Comparison of ENCODE assay signal across 18 cellular contexts in genomic region chr16:78118469-78119025, GRCh38. TPM values are rescaled to one million over a fixed set of nuclear protein-coding genes. Genes with fewer than 3 reads are reported as not detected.
DNase-seq lines count a peak whose midpoint lies in the region; ATAC-seq, FAIRE-seq and TF ChIP-seq lines count a peak whose summit lies in the region.
"Had no signal": no experiment of that assay in that cellular context is flagged by ENCODE, and none has a peak within 500 bp of the region (broad histone marks: within the 10 kb centered on the region; RNA-seq: fewer than 3 reads in every experiment).

No MANE protein-coding gene starts in this region.

- H3K4me3 Mint-ChIP-seq in nephron progenitor cell = no peak overlapping the region
- H3K4me3 Mint-ChIP-seq: CD4-positive, alpha-beta memory T cell; GM23338; H9 had no signal

- intact Hi-C loops in HepG2 (cut with micrococcal nuclease; ENCODE audit: unreplicated experiment) = no loop called here

- H3K4me1 Mint-ChIP-seq in nephron progenitor cell = peaks cover 35% of the 10 kb centered on the region

- no peak for TF ChIP-seq EP300 in HepG2 (IDR thresholded peaks at IDR 0.05; ENCODE audit: low read depth in 2 of 2, low read length in 2 of 2)
- TF ChIP-seq EP300 in HepG2 (CRISPR knock-in tag; IDR thresholded peaks at IDR 0.05; ENCODE audit: borderline replicate concordance) = no peak

- WGBS in HepG2 (ENCODE audit: low lambda C conversion rate) = 44% methylated on average over 4 of the region's 4 CpGs

- peaks cover 3% of the 10 kb centered on the region for H3K27me3 Mint-ChIP-seq in nephron progenitor cell (ENCODE audit: low read depth, poor library complexity)
- H3K27me3 Mint-ChIP-seq: CD4-positive, alpha-beta memory T cell had no signal

- CTCF ChIA-PET in HepG2 (lab: Yijun Ruan, JAX; ENCODE audit: low intra/inter-chr PET ratio, low total read pairs) = no interaction called here

- in situ Hi-C loops in HepG2 (cut with HindIII; ENCODE audit: extremely low pct_ligation_motif_present, low pct_unique_long_range_greater_than_20kb) = loop anchor here (25.0 kb wide), 1 partner anchor 644 kb away; no protein-coding TSS in a partner anchor

- no peaks in the 10 kb centered on the region for H3K9me3 ChIP-seq in HepG2 (ENCODE audit: low read length)

- H3K36me3 Mint-ChIP-seq in nephron progenitor cell (ENCODE audit: low read depth) = peaks cover 62% of the 10 kb centered on the region

- TF ChIP-seq CTCF in HepG2 (CRISPR knock-in tag; IDR thresholded peaks at IDR 0.05) (no peak), nephron progenitor cell (IDR thresholded peaks at IDR 0.05) (no peak)

- H3K4me3 ChIP-seq in HepG2 (replicated peaks in 1 of 3; ENCODE audit: insufficient read depth in 1 of 3, low read depth in 2 of 3, low read length in 3 of 3) = no peak overlapping the region
- H3K4me3 ChIP-seq: GM12878, GM23338 had no signal

- TF ChIP-seq RAD21 in HepG2 (CRISPR knock-in tag; IDR thresholded peaks at IDR 0.05) = no peak

- POLR2A ChIA-PET in HepG2 (lab: Yijun Ruan, JAX) = interaction anchor here (0.7 kb wide), 1 partner anchor 20 kb away, joined by 3 read pairs; the partner anchor contains the start of gene WWOX

- DNase-seq in DMS53 (lab: John Stamatoyannopoulos, UW) (peak; percentile 18), DMS53 treated with DMSO at 0.1 percent for 48 hours (lab: John Stamatoyannopoulos, UW; ENCODE audit: unreplicated experiment) (peak; percentile 9), HepG2 (ENCODE audit: low spot score) (no peak), nephron progenitor cell (no peak), epidermal melanocyte (ENCODE audit: insufficient read length, low spot score) (no peak)
- DNase-seq in activated CD4-positive, alpha-beta T cell treated with anti-CD3 and anti-CD28 coated beads, Interleukin-2, amount 50 U/mL, for 1 hour = no peak
- DNase-seq: C1 segment of cervical spinal cord; Calu3; CD4-positive, alpha-beta memory T cell; COR-L47; DMS79; EL; GDM1; H9 had no signal

- peak; percentile 41; the same call in 2 of the 3 replicates for ATAC-seq in HepG2
- ATAC-seq: GM12878, GM23338, HCT116 had no signal

- peaks cover 28% of the 10 kb centered on the region for H3K4me1 ChIP-seq in HepG2 (ENCODE audit: insufficient read depth, low read length)

- no peak overlapping the region for H2AFZ ChIP-seq in HepG2 (ENCODE audit: low read length)
- H2AFZ ChIP-seq: GM23338 had no signal

- no peak overlapping the region for H3K9ac ChIP-seq in HepG2 (ENCODE audit: insufficient read depth, low read depth, low read length)

- no TSS peak for BruUV-seq in HepG2 (replicated peaks; lab: Mats Ljungman, UMichigan)

- H3K79me2 ChIP-seq in HepG2 (ENCODE audit: insufficient read depth, low read length) = no peaks in the 10 kb centered on the region

- H3K27me3 ChIP-seq in HepG2 (ENCODE audit: control insufficient read depth in 1 of 2, insufficient read depth in 2 of 2, low read length in 2 of 2) = no peaks in the 10 kb centered on the region

- no peak for TF ChIP-seq POLR2A in HepG2 (IDR thresholded peaks at IDR 0.05; ENCODE audit: insufficient read depth in 1 of 2, low read depth in 2 of 2, low read length in 2 of 2)

- no peak overlapping the region for H3K4me2 ChIP-seq in HepG2 (ENCODE audit: low read depth, low read length)
- H3K4me2 ChIP-seq: GM23338 had no signal

- no peak for FAIRE-seq in HepG2 (lab: Jason Lieb, UNC)
- FAIRE-seq: GM12878, GM19239 had no signal

- H3K27ac ChIP-seq in HepG2 (ENCODE audit: extremely low read length, insufficient read depth, low read length) = peak overlapping the region; percentile 16

- H4K20me1 ChIP-seq in HepG2 (ENCODE audit: insufficient read depth, low read length) = no peaks in the 10 kb centered on the region

- H3K36me3 ChIP-seq in HepG2 (replicated peaks in 1 of 2; ENCODE audit: control insufficient read depth in 1 of 2, insufficient read depth in 2 of 2, low read length in 2 of 2) = peaks cover 9 to 38% of the 10 kb centered on the region in 2 experiments

- H3K9me3 Mint-ChIP-seq in nephron progenitor cell = no peaks in the 10 kb centered on the region
- H3K9me3 Mint-ChIP-seq: CD4-positive, alpha-beta memory T cell; GM23338; H9 had no signal

- peak overlapping the region; percentile 67 for H3K27ac Mint-ChIP-seq in nephron progenitor cell
- H3K27ac Mint-ChIP-seq: GM23338 had no signal

TF ChIP-seq in HepG2, 621 proteins besides CTCF, POLR2A, EP300 and RAD21:
- TF ChIP-seq ZBTB39 (CRISPR knock-in tag; IDR thresholded peaks at IDR 0.05) (no peak), ZMYM4 (CRISPR knock-in tag; IDR thresholded peaks at IDR 0.05) (0 out of 2 replicates have a peak, but pooled peaks have one; percentile 15)

RNA-seq across cellular contexts. Expression of gene WWOX, which starts 19.1 kb away (rescaled TPM):
- 37.4 and 38.4 TPM in 2 replicates for total RNA-seq in HepG2 (2016; rRNA removed; fragmentation: Illumina TruSeq; extraction: Trizol)
- 28.6 and 30.1 TPM in 2 replicates for total RNA-seq in HepG2 (2016; cell fraction: cytosol; rRNA removed; fragmentation: Illumina TruSeq; extraction: Trizol; ENCODE audit: low read depth)
- total RNA-seq in HepG2 (2016; cell fraction: insoluble cytoplasmic fraction; rRNA removed; fragmentation: Illumina TruSeq; extraction: Trizol) = 33.0 and 44.5 TPM in 2 replicates
- 27.1 and 28.3 TPM in 2 replicates for total RNA-seq in HepG2 (2016; cell fraction: membrane; rRNA removed; fragmentation: Illumina TruSeq; extraction: Trizol)
- 57.3 and 68.9 TPM in 2 replicates for total RNA-seq in HepG2 (2016; cell fraction: nucleus; rRNA removed; fragmentation: Illumina TruSeq; extraction: Trizol)
- polyA plus RNA-seq in HepG2 (2011; rRNA removed) = 9.1 and 9.2 TPM in 2 replicates
- polyA plus RNA-seq in HepG2 (2011; cell fraction: cytosol; rRNA removed) = 10.3 and 11.0 TPM in 2 replicates
- polyA plus RNA-seq in HepG2 (2011; cell fraction: nucleus; rRNA removed) = 13.4 and 16.3 TPM in 2 replicates
- 12.3 and 16.1 TPM in 2 replicates for polyA plus RNA-seq in HepG2 (2012)
- polyA plus RNA-seq in HepG2 (2016; cell fraction: cytosol; fragmentation: Illumina TruSeq; extraction: Trizol; ENCODE audit: low read depth) = 19.9 and 21.6 TPM in 2 replicates
- 30.1 and 30.5 TPM in 2 replicates for polyA plus RNA-seq in HepG2 (2016; cell fraction: insoluble cytoplasmic fraction; fragmentation: Illumina TruSeq; extraction: Trizol; ENCODE audit: low read depth)
- polyA plus RNA-seq in HepG2 (2016; cell fraction: membrane; fragmentation: Illumina TruSeq; extraction: Trizol; ENCODE audit: low read depth) = 18.9 and 20.9 TPM in 2 replicates
- 21.5 and 23.3 TPM in 2 replicates for polyA plus RNA-seq in HepG2 (2016; cell fraction: nucleus; fragmentation: Illumina TruSeq; extraction: Trizol; ENCODE audit: insufficient read depth, low read depth)
- 10.8 and 21.8 TPM in 2 replicates for polyA minus RNA-seq in HepG2 (2011; rRNA and poly(A)+ RNA removed; ENCODE audit: low replicate concordance)
- 7.3 and 12.1 TPM in 2 replicates for polyA minus RNA-seq in HepG2 (2011; cell fraction: cytosol; rRNA and poly(A)+ RNA removed)
- 38.3 and 50.0 TPM in 2 replicates for polyA minus RNA-seq in HepG2 (2011; cell fraction: nucleus; rRNA and poly(A)+ RNA removed)

Comparison
In these comparisons a context has a peak if more than half of its experiments do, and no peak if none do; other contexts are left out.
1. DNase-seq: peak in DMS53 (single experiment) and DMS53 treated with DMSO at 0.1 percent for 48 hours (single experiment); none in HepG2 (single experiment), nephron progenitor cell (single experiment), activated CD4-positive, alpha-beta T cell treated with anti-CD3 and anti-CD28 coated beads, Interleukin-2, amount 50 U/mL, for 1 hour (single experiment) and epidermal melanocyte (single experiment).